ENCODE assay signal across 8 cellular contexts in the genomic region with DNA sequence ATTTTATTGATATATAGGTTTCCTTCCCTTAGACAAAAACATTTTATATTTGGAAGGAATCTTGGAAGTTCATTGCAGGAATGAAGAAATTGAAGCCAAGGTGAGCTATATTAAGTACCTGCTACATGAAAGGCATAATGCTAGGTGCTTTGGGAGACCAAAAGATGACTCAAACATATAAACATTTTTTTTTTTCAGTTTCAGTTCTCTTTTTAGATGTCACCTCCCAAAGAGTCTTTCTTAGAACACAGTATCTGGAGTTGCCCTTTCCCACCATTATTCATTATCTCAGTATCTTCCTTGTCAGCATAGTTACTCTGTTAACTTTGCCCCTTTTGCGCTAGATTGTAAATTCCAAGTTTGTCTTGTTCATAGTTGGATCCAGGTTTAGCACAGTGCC. TPM values are rescaled to one million over a fixed set of nuclear protein-coding genes. Genes with fewer than 3 reads are reported as not detected.
DNase-seq lines count a peak whose midpoint lies in the region; ATAC-seq and TF ChIP-seq lines count a peak whose summit lies in the region.

No MANE protein-coding gene starts in this region.

- no peak overlapping the region for H3K27ac ChIP-seq in CD8-positive, alpha-beta T cell (ENCODE audit: low read depth, low read length)
- peak overlapping the region; percentile 72 for H3K27ac ChIP-seq in KOPT-K1 (ENCODE audit: low read depth, low read length, poor library complexity, severe bottlenecking)
- no peak overlapping the region for H3K27ac ChIP-seq in body of pancreas

- no peak for TF ChIP-seq POLR2A in body of pancreas (IDR thresholded peaks at IDR 0.05)

- no peaks in the 10 kb centered on the region for H3K27me3 ChIP-seq in CD8-positive, alpha-beta T cell (ENCODE audit: insufficient read depth, low read length)
- H3K27me3 ChIP-seq in body of pancreas = no peaks in the 10 kb centered on the region

- H3K4me3 ChIP-seq in CD8-positive, alpha-beta T cell (ENCODE audit: low read depth, low read length) = peak overlapping the region; percentile 72
- peak overlapping the region; percentile 46 to 93 for H3K4me3 ChIP-seq in body of pancreas

- H3K36me3 ChIP-seq in CD8-positive, alpha-beta T cell (ENCODE audit: insufficient read depth, low read length) = no peaks in the 10 kb centered on the region
- no peaks in the 10 kb centered on the region for H3K36me3 ChIP-seq in KOPT-K1 (ENCODE audit: insufficient read depth, low read length)
- no peaks in the 10 kb centered on the region for H3K36me3 ChIP-seq in body of pancreas (replicated peaks in 1 of 2; ENCODE audit: insufficient read depth in 1 of 2, low read depth in 2 of 2)

- H3K9me3 ChIP-seq in CD8-positive, alpha-beta T cell (ENCODE audit: low read length) = no peaks in the 10 kb centered on the region
- H3K9me3 ChIP-seq in KOPT-K1 (ENCODE audit: insufficient read depth, low read length, poor library complexity, severe bottlenecking) (no peaks in the 10 kb centered on the region), body of pancreas (no peaks in the 10 kb centered on the region)

- H3K36me3 Mint-ChIP-seq in CD8-positive, alpha-beta T cell = peaks cover 21% of the 10 kb centered on the region
- H3K36me3 Mint-ChIP-seq in naive B cell = peaks cover 0 to 6% of the 10 kb centered on the region in 2 donors

- CTCF ChIA-PET in CD8-positive, alpha-beta T cell (lab: Charles Lee) = interaction anchor here (0.6 kb wide), 1 partner anchor 1966 kb away, joined by 3 read pairs; no protein-coding TSS in a partner anchor

- no peak for TF ChIP-seq CTCF in CD8-positive, alpha-beta T cell (IDR thresholded peaks at IDR 0.05)
- TF ChIP-seq CTCF in body of pancreas (IDR thresholded peaks at IDR 0.05) = no peak

- intact Hi-C loops in CD8-positive, alpha-beta T cell (cut with DNase I, micrococcal nuclease) = loop anchor here (2.0 to 10.0 kb wide), 6 partner anchors 529 to 1899 kb away; partner anchors contain the start of genes EIF2B2 (in 1 of the 2), IFT43 (in 1 of the 2), LTBP2 (in 1 of the 2) and PSEN1 (in 1 of the 2)
- intact Hi-C loops in body of pancreas (cut with DNase I) = no loop called here

- H3K4me3 Mint-ChIP-seq in CD8-positive, alpha-beta T cell = peak overlapping the region; percentile 98
- peak overlapping the region; percentile 89 to 100 (median 98) for H3K4me3 Mint-ChIP-seq in naive B cell

- H3K27ac Mint-ChIP-seq in CD8-positive, alpha-beta T cell = peak overlapping the region; percentile 96
- H3K27ac Mint-ChIP-seq in naive B cell = peak overlapping the region in 5 of 6 donors; percentile 85 to 98 (median 96)

- no peak for ATAC-seq in CD8-positive, alpha-beta T cell
- ATAC-seq in body of pancreas = no peak
- ATAC-seq in naive B cell (ENCODE audit: low read depth in 2 of 2) = no peak
- ATAC-seq in activated CD4-positive, CD25-positive, alpha-beta regulatory T cell treated with anti-CD3 and anti-CD28 coated beads, Interleukin-2, amount 50 U/mL, for 24 hours = no peak

- DNase-seq in CD8-positive, alpha-beta T cell = no peak
- no peak for DNase-seq in body of pancreas
- peak; percentile 35 for DNase-seq in naive B cell
- DNase-seq in stimulated activated naive CD4-positive, alpha-beta T cell treated with Interleukin-2 at 50 U/mL for 16 hours (lab: John Stamatoyannopoulos, UW) = no peak
- DNase-seq in ACHN = no peak
- DNase-seq in NCI-H187 (lab: John Stamatoyannopoulos, UW) = no peak

- POLR2A ChIA-PET in CD8-positive, alpha-beta T cell (lab: Charles Lee) = interaction anchor here (0.6 kb wide), 1 partner anchor 9 kb away, joined by 4 read pairs; no protein-coding TSS in a partner anchor

- H3K4me1 Mint-ChIP-seq in CD8-positive, alpha-beta T cell (ENCODE audit: low read depth) = peaks cover 35% of the 10 kb centered on the region
- H3K4me1 Mint-ChIP-seq in naive B cell = peaks cover 32 to 47% (median 38%) of the 10 kb centered on the region in 3 donors

- WGBS in body of pancreas, 2 donors = 79 to 86% methylated on average over 1 of the region's 1 CpG

- no peaks in the 10 kb centered on the region for H3K9me3 Mint-ChIP-seq in CD8-positive, alpha-beta T cell
- H3K9me3 Mint-ChIP-seq in naive B cell = peaks cover 0 to 2% (median 0%) of the 10 kb centered on the region in 7 donors

- H3K27me3 Mint-ChIP-seq in CD8-positive, alpha-beta T cell (ENCODE audit: low read depth) = no peaks in the 10 kb centered on the region
- no peaks in the 10 kb centered on the region for H3K27me3 Mint-ChIP-seq in naive B cell

- in situ Hi-C loops in ACHN (cut with HindIII; ENCODE audit: low pct_ligation_motif_present, low pct_unique_long_range_greater_than_20kb, low sequenced_read_pairs) = no loop called here

- H3K4me1 ChIP-seq in CD8-positive, alpha-beta T cell (ENCODE audit: insufficient read depth, low read length) = peaks cover 19% of the 10 kb centered on the region
- peaks cover 42% of the 10 kb centered on the region for H3K4me1 ChIP-seq in body of pancreas

RNA-seq across cellular contexts. Expression of gene LIN52, which starts 1.1 kb away (rescaled TPM):
- total RNA-seq in CD8-positive, alpha-beta T cell = 1 to 10 TPM; 6.1 to 6.8 TPM
- 1 to 10 TPM; 3.9 to 4.6 TPM for total RNA-seq in body of pancreas
- 10 to 100 TPM in 5 of 6 donors, 1 to 10 TPM in 1; 7.4 to 19.1 (median 11.9) TPM for polyA plus RNA-seq in naive B cell (ENCODE audit: low read depth in 6 of 6)

RNA-seq across cellular contexts. Expression of gene ALDH6A1, which starts 1.6 kb away (rescaled TPM):
- total RNA-seq in CD8-positive, alpha-beta T cell = 1 to 10 TPM; 3.8 to 4.0 TPM
- 10 to 100 TPM; 17.1 to 20.1 TPM for total RNA-seq in body of pancreas
- polyA plus RNA-seq in naive B cell (ENCODE audit: low read depth in 6 of 6) = 10 to 100 TPM; 14.5 to 24.3 (median 20.6) TPM
